33 cellular contexts compared by ENCODE assay signal in genomic region chr15:85976102-85976501, GRCh38.
DNase-seq lines count a peak whose midpoint lies in the region; ATAC-seq, FAIRE-seq and TF ChIP-seq lines count a peak whose summit lies in the region.
"Had no signal": no experiment of that assay in that cellular context is flagged by ENCODE, and none has a peak within 500 bp of the region (broad histone marks: within the 10 kb centered on the region; RNA-seq: fewer than 3 reads in every experiment).

No MANE protein-coding gene starts in this region.

- in situ Hi-C loops in K562 (cut with MboI): no loop called here

- no peak for ATAC-seq in K562
- no peak for ATAC-seq in activated T-cell treated with anti-CD3 and anti-CD28 coated beads, Interleukin-2, amount 50 U/mL, for 72 hours (replicated peaks in 1 of 2)
- ATAC-seq: A549; CD8-positive, alpha-beta T cell had no signal

- FAIRE-seq in K562 (lab: Jason Lieb, UNC): no peak
- FAIRE-seq: A204.1, A549, D721Med had no signal

- WGBS in K562 (ENCODE audit: insufficient coverage, low coverage, missing lambda C conversion rate): 2% methylated on average over 3 of the region's 3 CpGs

- H3K36me3 ChIP-seq in HEK293 (ENCODE audit: control insufficient read depth in 2 of 2, insufficient read depth in 1 of 2, low read length in 2 of 2): no peaks in the 10 kb centered on the region
- no peaks in the 10 kb centered on the region for H3K36me3 ChIP-seq in K562 (ENCODE audit: control insufficient read depth, insufficient read depth, low read length)
- no peaks in the 10 kb centered on the region for H3K36me3 ChIP-seq in neural progenitor cell
- H3K36me3 ChIP-seq: BE2C; BLaER1; BLaER1 treated with 17β-estradiol and CSF1 and Interleukin-3, amounts not matched to agents 10 nM and 100 nM had no signal

- intact Hi-C loops in K562 (cut with micrococcal nuclease): no loop called here

- H4K20me1 ChIP-seq in K562 (replicated peaks; ENCODE audit: control insufficient read depth, insufficient read depth, low read length) (no peaks in the 10 kb centered on the region), neural progenitor cell (ENCODE audit: low read depth) (no peaks in the 10 kb centered on the region)
- H4K20me1 ChIP-seq: BLaER1; BLaER1 treated with 17β-estradiol and CSF1 and Interleukin-3, amounts not matched to agents 10 nM and 100 nM had no signal

- H3K27me3 Mint-ChIP-seq in neural progenitor cell (ENCODE audit: insufficient read depth, low read depth): peaks cover 12% of the 10 kb centered on the region
- peaks cover 11% of the 10 kb centered on the region for H3K27me3 Mint-ChIP-seq in activated T-cell treated with anti-CD3 and anti-CD28 coated beads, Interleukin-2, amount 50 U/mL, for 72 hours (ENCODE audit: low read depth)

- no TSS peak for BruUV-seq in K562 (replicated peaks; lab: Mats Ljungman, UMichigan)

- H3K9ac ChIP-seq in K562 (ENCODE audit: insufficient read depth in 1 of 2, low read depth in 2 of 2, low read length in 2 of 2) (no peak overlapping the region), neural progenitor cell (no peak overlapping the region)
- H3K9ac ChIP-seq: BLaER1; BLaER1 treated with 17β-estradiol and CSF1 and Interleukin-3, amounts not matched to agents 10 nM and 100 nM had no signal

- no peaks in the 10 kb centered on the region for H3K27me3 ChIP-seq in K562 (ENCODE audit: control insufficient read depth in 2 of 2, insufficient read depth in 2 of 2, low read length in 2 of 2)
- no peaks in the 10 kb centered on the region for H3K27me3 ChIP-seq in neural progenitor cell
- H3K27me3 ChIP-seq: BE2C; BLaER1; BLaER1 treated with 17β-estradiol and CSF1 and Interleukin-3, amounts not matched to agents 10 nM and 100 nM had no signal

- H3K27ac Mint-ChIP-seq in neural progenitor cell: no peak overlapping the region
- H3K27ac Mint-ChIP-seq in activated T-cell treated with anti-CD3 and anti-CD28 coated beads, Interleukin-2, amount 50 U/mL, for 72 hours: no peak overlapping the region
- H3K27ac Mint-ChIP-seq: B cell; CD14-positive monocyte; CD4-positive, alpha-beta memory T cell; CD4-positive, alpha-beta T cell; CD4-positive, CD25-positive, alpha-beta regulatory T cell; CD8-positive, alpha-beta T cell had no signal

- no peak overlapping the region for H3K4me3 Mint-ChIP-seq in neural progenitor cell
- H3K4me3 Mint-ChIP-seq in activated T-cell treated with anti-CD3 and anti-CD28 coated beads, Interleukin-2, amount 50 U/mL, for 72 hours: no peak overlapping the region
- H3K4me3 Mint-ChIP-seq: B cell; CD14-positive monocyte; CD4-positive, alpha-beta memory T cell; CD4-positive, alpha-beta T cell; CD4-positive, CD25-positive, alpha-beta regulatory T cell; CD8-positive, alpha-beta memory T cell; CD8-positive, alpha-beta T cell had no signal

- TF ChIP-seq CTCF in HEK293 (tag by site-specific recombination; IDR thresholded peaks at IDR 0.05) (no peak), K562 (IDR thresholded peaks at IDR 0.05 in 2 of 3, conservative IDR thresholded peaks at IDR 0.05 in 1 of 3; ENCODE audit: insufficient read depth in 2 of 3, low read depth in 1 of 3, low read length in 3 of 3) (no peak), neural progenitor cell (IDR thresholded peaks at IDR 0.05) (no peak)

- peaks cover 30% of the 10 kb centered on the region for H3K4me1 Mint-ChIP-seq in neural progenitor cell
- no peaks in the 10 kb centered on the region for H3K4me1 Mint-ChIP-seq in activated T-cell treated with anti-CD3 and anti-CD28 coated beads, Interleukin-2, amount 50 U/mL, for 72 hours (ENCODE audit: low read depth)
- H3K4me1 Mint-ChIP-seq: B cell; CD14-positive monocyte; CD4-positive, alpha-beta memory T cell; CD4-positive, CD25-positive, alpha-beta regulatory T cell; CD8-positive, alpha-beta memory T cell had no signal

- H3K9me3 ChIP-seq in HEK293 (ENCODE audit: control insufficient read depth, insufficient read depth, low read depth, low read length): no peaks in the 10 kb centered on the region
- H3K9me3 ChIP-seq in K562 (replicated peaks; ENCODE audit: control insufficient read depth, insufficient read depth, low read depth, low read length): no peaks in the 10 kb centered on the region; the same call in 1 of the 2 replicates
- no peaks in the 10 kb centered on the region for H3K9me3 ChIP-seq in neural progenitor cell (ENCODE audit: low read depth)
- H3K9me3 ChIP-seq: BE2C, Caco-2 had no signal

- no peaks in the 10 kb centered on the region for H3K36me3 Mint-ChIP-seq in neural progenitor cell
- H3K36me3 Mint-ChIP-seq in activated T-cell treated with anti-CD3 and anti-CD28 coated beads, Interleukin-2, amount 50 U/mL, for 72 hours (ENCODE audit: insufficient read depth in 2 of 2): no peaks in the 10 kb centered on the region
- H3K36me3 Mint-ChIP-seq: CD14-positive monocyte; CD4-positive, alpha-beta memory T cell; CD4-positive, CD25-positive, alpha-beta regulatory T cell; CD8-positive, alpha-beta memory T cell; CD8-positive, alpha-beta T cell had no signal

- no peak overlapping the region for H3K4me2 ChIP-seq in K562 (ENCODE audit: insufficient read depth, low read length)
- H3K4me2 ChIP-seq in neural progenitor cell: no peak overlapping the region
- H3K4me2 ChIP-seq: A549; BLaER1; BLaER1 treated with 17β-estradiol and CSF1 and Interleukin-3, amounts not matched to agents 10 nM and 100 nM had no signal

- POLR2A ChIA-PET in HEK293 (lab: Yijun Ruan, JAX) (no interaction called here), K562 (lab: Yijun Ruan, JAX) (no interaction called here)

- no peaks in the 10 kb centered on the region for H3K79me2 ChIP-seq in K562 (ENCODE audit: control insufficient read depth, insufficient read depth, low read length)
- H3K79me2 ChIP-seq in neural progenitor cell (ENCODE audit: low read depth): no peaks in the 10 kb centered on the region

- H3F3A ChIP-seq in neural progenitor cell (ENCODE audit: low read depth): no peaks in the 10 kb centered on the region

- TF ChIP-seq POLR2A in K562 (conservative IDR thresholded peaks at IDR 0.05): no peak

- H3K4me3 ChIP-seq in HEK293 (ENCODE audit: low read depth, low read length) (no peak overlapping the region), K562 (no peak overlapping the region), neural progenitor cell (no peak overlapping the region)
- H3K4me3 ChIP-seq: A549; BLaER1; BLaER1 treated with 17β-estradiol and CSF1 and Interleukin-3, amounts not matched to agents 10 nM and 100 nM had no signal

- H3K9me3 Mint-ChIP-seq in neural progenitor cell: peaks cover 11% of the 10 kb centered on the region
- peaks cover 0 to 7% of the 10 kb centered on the region in 2 donors for H3K9me3 Mint-ChIP-seq in activated T-cell treated with anti-CD3 and anti-CD28 coated beads, Interleukin-2, amount 50 U/mL, for 72 hours
- H3K9me3 Mint-ChIP-seq: CD8-positive, alpha-beta T cell had no signal

- no peak overlapping the region for H2AFZ ChIP-seq in K562 (ENCODE audit: low read depth, low read length)
- no peak overlapping the region for H2AFZ ChIP-seq in neural progenitor cell (replicated peaks)

- CTCF ChIA-PET in HEK293 (lab: Yijun Ruan, JAX): interaction anchor here (1.4 kb wide), 1 partner anchor 12 kb away, joined by 3 read pairs; no protein-coding TSS in a partner anchor
- CTCF ChIA-PET in K562 (lab: Yijun Ruan, JAX; ENCODE audit: low intra/inter-chr PET ratio): no interaction called here

- H3K4me1 ChIP-seq in HEK293 (ENCODE audit: control insufficient read depth, insufficient read depth, low read length) (no peaks in the 10 kb centered on the region), K562 (replicated peaks in 1 of 2; ENCODE audit: control insufficient read depth in 2 of 2, insufficient read depth in 2 of 2, low read length in 2 of 2) (no peaks in the 10 kb centered on the region), neural progenitor cell (peaks cover 13% of the 10 kb centered on the region)
- H3K4me1 ChIP-seq: A549, BE2C, Caco-2 had no signal

- no peak for TF ChIP-seq RAD21 in K562 (CRISPR knock-in tag; conservative IDR thresholded peaks at IDR 0.05 in 1 of 2, IDR thresholded peaks at IDR 0.05 in 1 of 2)

- H3K27ac ChIP-seq in HEK293 (ENCODE audit: extremely low read depth, low read depth, low read length) (no peak overlapping the region), K562 (ENCODE audit: extremely low read depth, low read depth, low read length) (no peak overlapping the region), neural progenitor cell (no peak overlapping the region)
- H3K27ac ChIP-seq: 22Rv1; A549; BLaER1; BLaER1 treated with 17β-estradiol and CSF1 and Interleukin-3, amounts not matched to agents 10 nM and 100 nM; C4-2B had no signal

- no peak for DNase-seq in K562 (ENCODE audit: extremely low read depth in 1 of 4, low spot score in 3 of 4)
- no peak for DNase-seq in neural progenitor cell (ENCODE audit: low spot score)
- no peak for DNase-seq in activated T-cell treated with anti-CD3 and anti-CD28 coated beads, Interleukin-2, amount 50 U/mL, for 72 hours
- DNase-seq: 8988T; ACHN; AML-193; BE2C; C1 segment of cervical spinal cord; Caco-2; Calu3; CD4-positive, alpha-beta memory T cell; CD4-positive, alpha-beta T cell; CD4-positive, CD25-positive, alpha-beta regulatory T cell; CD8-positive, alpha-beta memory T cell; CD8-positive, alpha-beta T cell; COR-L47; DMS 273 treated with DMSO at 0.1 percent for 48 hours; DMS153; DMS53; DMS79; DMS79 treated with DMSO at 0.1 percent for 48 hours; DND-41; EL had no signal

- H3K9me1 ChIP-seq in K562 (ENCODE audit: control insufficient read depth, insufficient read depth, low read length): no peaks in the 10 kb centered on the region

- no peak for TF ChIP-seq EP300 in K562 (IDR thresholded peaks at IDR 0.05; ENCODE audit: low read length)

TF ChIP-seq in HEK293, 187 proteins besides CTCF, POLR2A, EP300 and RAD21 (continues in another document):
- TF ChIP-seq ZNF184 (tag by site-specific recombination; IDR thresholded peaks at IDR 0.05): peak; percentile 94

TF ChIP-seq in K562, 482 proteins besides CTCF, POLR2A, EP300 and RAD21 (continues in another document):
- TF ChIP-seq ZBTB26 (CRISPR knock-in tag; IDR thresholded peaks at IDR 0.05) (no peak), ZNF124 (CRISPR knock-in tag; IDR thresholded peaks at IDR 0.05) (no peak), HNRNPLL (IDR thresholded peaks at IDR 0.05; ENCODE audit: low read depth, low read length, poor library complexity, severe bottlenecking) (no peak), POLR2AphosphoS2 (IDR thresholded peaks at IDR 0.05; ENCODE audit: low read length) (no peak), EZH2 (IDR thresholded peaks at IDR 0.05; ENCODE audit: borderline replicate concordance, low read depth, low read length) (no peak), ZNF184 (CRISPR knock-in tag; IDR thresholded peaks at IDR 0.05) (0 out of 2 replicates have a peak, but pooled peaks have one; percentile 54)

Comparison
In these comparisons a context has a peak if more than half of its experiments do, and no peak if none do; other contexts are left out.
1. Of the 44 proteins assayed by ChIP-seq in both K562 and HEK293: peak only in K562: none; only in HEK293: none; in both: ZNF184; in neither: 43.